In the genomic region with DNA sequence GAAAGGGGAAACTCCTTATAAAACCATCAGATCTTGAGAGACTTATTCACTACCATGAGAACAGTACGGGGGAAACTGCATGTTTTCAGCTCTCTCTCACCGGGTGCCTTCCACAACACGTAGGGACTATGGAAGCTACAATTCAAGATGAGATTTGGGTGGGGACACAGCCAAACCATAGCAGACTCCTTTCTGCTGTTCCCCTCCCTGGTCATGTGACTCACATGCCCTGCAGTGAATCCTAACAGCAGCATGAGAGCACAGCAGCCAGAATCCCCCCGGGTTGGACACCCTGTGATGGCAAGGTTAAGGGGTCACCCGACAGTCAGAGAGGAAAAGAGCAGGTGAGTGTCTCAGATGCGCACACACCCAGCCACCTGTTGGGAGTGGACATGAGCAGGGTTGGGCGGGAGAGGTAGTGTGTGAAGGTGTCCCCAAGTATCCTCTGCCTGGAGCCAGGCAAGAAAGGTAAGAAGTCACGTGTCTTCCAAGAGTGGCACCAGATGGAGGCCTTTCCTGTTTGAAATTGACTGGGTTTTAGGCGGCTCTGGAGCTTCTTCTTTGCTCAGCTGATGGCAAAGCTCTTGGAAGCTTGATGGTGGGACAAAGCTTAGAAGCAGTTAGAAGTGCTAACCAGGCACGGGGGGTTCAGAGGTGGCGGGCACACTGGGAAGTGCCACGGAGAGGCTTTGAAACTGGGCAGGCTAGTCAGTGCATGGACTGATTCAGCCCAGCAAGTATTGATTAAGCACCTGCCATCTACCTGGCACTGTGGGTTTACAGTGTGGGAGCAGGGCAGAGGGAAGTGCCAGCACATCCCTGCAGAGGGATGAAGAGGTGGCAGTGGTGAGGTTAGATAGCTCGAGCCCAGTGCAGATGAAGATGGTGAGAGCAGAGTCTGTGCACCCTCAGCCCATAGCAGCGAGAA, we compare ENCODE assay signal across 2 cellular contexts.
TF ChIP-seq lines count a peak whose summit lies in the region.

No MANE protein-coding gene starts in this region.

TF ChIP-seq in HCT116, 20 proteins besides CTCF, POLR2A, EP300 and RAD21:
- TF ChIP-seq, protein P1, sequence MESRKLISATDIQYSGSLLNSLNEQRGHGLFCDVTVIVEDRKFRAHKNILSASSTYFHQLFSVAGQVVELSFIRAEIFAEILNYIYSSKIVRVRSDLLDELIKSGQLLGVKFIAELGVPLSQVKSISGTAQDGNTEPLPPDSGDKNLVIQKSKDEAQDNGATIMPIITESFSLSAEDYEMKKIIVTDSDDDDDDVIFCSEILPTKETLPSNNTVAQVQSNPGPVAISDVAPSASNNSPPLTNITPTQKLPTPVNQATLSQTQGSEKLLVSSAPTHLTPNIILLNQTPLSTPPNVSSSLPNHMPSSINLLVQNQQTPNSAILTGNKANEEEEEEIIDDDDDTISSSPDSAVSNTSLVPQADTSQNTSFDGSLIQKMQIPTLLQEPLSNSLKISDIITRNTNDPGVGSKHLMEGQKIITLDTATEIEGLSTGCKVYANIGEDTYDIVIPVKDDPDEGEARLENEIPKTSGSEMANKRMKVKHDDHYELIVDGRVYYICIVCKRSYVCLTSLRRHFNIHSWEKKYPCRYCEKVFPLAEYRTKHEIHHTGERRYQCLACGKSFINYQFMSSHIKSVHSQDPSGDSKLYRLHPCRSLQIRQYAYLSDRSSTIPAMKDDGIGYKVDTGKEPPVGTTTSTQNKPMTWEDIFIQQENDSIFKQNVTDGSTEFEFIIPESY (IDR thresholded peaks at IDR 0.05; ENCODE audit: extremely low read depth, insufficient replicate concordance, low read length): no peak
- TF ChIP-seq, protein P2, sequence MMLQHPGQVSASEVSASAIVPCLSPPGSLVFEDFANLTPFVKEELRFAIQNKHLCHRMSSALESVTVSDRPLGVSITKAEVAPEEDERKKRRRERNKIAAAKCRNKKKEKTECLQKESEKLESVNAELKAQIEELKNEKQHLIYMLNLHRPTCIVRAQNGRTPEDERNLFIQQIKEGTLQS (IDR thresholded peaks at IDR 0.05): no peak
- TF ChIP-seq ZFX (IDR thresholded peaks at IDR 0.05) (no peak), CEBPB (IDR thresholded peaks at IDR 0.05; ENCODE audit: low read depth) (no peak), SIN3A (IDR thresholded peaks at IDR 0.05; ENCODE audit: low read depth) (no peak), TCF7L2 (IDR thresholded peaks at IDR 0.05; ENCODE audit: borderline replicate concordance, extremely low read depth, insufficient read depth, insufficient read length) (no peak), JUND (IDR thresholded peaks at IDR 0.05) (no peak), ZNF274 (IDR thresholded peaks at IDR 0.05; ENCODE audit: low read depth, low read length) (no peak), SP1 (IDR thresholded peaks at IDR 0.05; ENCODE audit: low read depth) (no peak; the same call in 1 of the 2 replicates), POLR2AphosphoS5 (IDR thresholded peaks at IDR 0.05; ENCODE audit: low read depth, low read length) (no peak), FOSL1 (IDR thresholded peaks at IDR 0.05; ENCODE audit: low read depth) (no peak), SRF (IDR thresholded peaks at IDR 0.05; ENCODE audit: low read depth) (no peak)
- TF ChIP-seq, protein P3, sequence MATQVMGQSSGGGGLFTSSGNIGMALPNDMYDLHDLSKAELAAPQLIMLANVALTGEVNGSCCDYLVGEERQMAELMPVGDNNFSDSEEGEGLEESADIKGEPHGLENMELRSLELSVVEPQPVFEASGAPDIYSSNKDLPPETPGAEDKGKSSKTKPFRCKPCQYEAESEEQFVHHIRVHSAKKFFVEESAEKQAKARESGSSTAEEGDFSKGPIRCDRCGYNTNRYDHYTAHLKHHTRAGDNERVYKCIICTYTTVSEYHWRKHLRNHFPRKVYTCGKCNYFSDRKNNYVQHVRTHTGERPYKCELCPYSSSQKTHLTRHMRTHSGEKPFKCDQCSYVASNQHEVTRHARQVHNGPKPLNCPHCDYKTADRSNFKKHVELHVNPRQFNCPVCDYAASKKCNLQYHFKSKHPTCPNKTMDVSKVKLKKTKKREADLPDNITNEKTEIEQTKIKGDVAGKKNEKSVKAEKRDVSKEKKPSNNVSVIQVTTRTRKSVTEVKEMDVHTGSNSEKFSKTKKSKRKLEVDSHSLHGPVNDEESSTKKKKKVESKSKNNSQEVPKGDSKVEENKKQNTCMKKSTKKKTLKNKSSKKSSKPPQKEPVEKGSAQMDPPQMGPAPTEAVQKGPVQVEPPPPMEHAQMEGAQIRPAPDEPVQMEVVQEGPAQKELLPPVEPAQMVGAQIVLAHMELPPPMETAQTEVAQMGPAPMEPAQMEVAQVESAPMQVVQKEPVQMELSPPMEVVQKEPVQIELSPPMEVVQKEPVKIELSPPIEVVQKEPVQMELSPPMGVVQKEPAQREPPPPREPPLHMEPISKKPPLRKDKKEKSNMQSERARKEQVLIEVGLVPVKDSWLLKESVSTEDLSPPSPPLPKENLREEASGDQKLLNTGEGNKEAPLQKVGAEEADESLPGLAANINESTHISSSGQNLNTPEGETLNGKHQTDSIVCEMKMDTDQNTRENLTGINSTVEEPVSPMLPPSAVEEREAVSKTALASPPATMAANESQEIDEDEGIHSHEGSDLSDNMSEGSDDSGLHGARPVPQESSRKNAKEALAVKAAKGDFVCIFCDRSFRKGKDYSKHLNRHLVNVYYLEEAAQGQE (IDR thresholded peaks at IDR 0.05; ENCODE audit: low read depth): no peak
TF ChIP-seq in HCT116: peak in this region for 0.

TF ChIP-seq in GM12878, 131 proteins besides CTCF, POLR2A, EP300 and RAD21 (continued from another document):
- TF ChIP-seq, protein P4, sequence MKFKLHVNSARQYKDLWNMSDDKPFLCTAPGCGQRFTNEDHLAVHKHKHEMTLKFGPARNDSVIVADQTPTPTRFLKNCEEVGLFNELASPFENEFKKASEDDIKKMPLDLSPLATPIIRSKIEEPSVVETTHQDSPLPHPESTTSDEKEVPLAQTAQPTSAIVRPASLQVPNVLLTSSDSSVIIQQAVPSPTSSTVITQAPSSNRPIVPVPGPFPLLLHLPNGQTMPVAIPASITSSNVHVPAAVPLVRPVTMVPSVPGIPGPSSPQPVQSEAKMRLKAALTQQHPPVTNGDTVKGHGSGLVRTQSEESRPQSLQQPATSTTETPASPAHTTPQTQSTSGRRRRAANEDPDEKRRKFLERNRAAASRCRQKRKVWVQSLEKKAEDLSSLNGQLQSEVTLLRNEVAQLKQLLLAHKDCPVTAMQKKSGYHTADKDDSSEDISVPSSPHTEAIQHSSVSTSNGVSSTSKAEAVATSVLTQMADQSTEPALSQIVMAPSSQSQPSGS (IDR thresholded peaks at IDR 0.05; ENCODE audit: low read length): no peak
- no peak for TF ChIP-seq ESRRA (IDR thresholded peaks at IDR 0.05; ENCODE audit: low read length)
- TF ChIP-seq ZNF217 (IDR thresholded peaks at IDR 0.05): no peak
- no peak for TF ChIP-seq CBX5 (IDR thresholded peaks at IDR 0.05; ENCODE audit: low read depth)
